Comparison of ENCODE assay signal across 20 cellular contexts in genomic region chr3:126277629-126278378, GRCh38.
A peak's percentile ranks its signal among the peaks of the same experiment; 100 is the strongest.
DNase-seq lines count a peak whose midpoint lies in the region; ATAC-seq and TF ChIP-seq lines count a peak whose summit lies in the region.
"Had no signal": no experiment of that assay in that cellular context is flagged by ENCODE, and none has a peak within 500 bp of the region (broad histone marks: within the 10 kb centered on the region; RNA-seq: fewer than 3 reads in every experiment).

No MANE protein-coding gene starts in this region.

- intact Hi-C loops in sciatic nerve (cut with DNase I) = no loop called here

- TF ChIP-seq POLR2A in NB4 (IDR thresholded peaks at IDR 0.05; ENCODE audit: extremely low read depth, insufficient read length) = no peak

- peak; percentile 41 for DNase-seq in EH (ENCODE audit: low read depth)
- peak; percentile 35 for DNase-seq in NB4 (ENCODE audit: low read depth)
- peak; percentile 51 for DNase-seq in iris pigment epithelial cell (ENCODE audit: low read depth)
- DNase-seq in sciatic nerve (ENCODE audit: low spot score) = no peak
- DNase-seq in NCI-H82 (lab: John Stamatoyannopoulos, UW) = no peak
- DNase-seq in NCI-H524 treated with DMSO at 0.1 percent for 48 hours (lab: John Stamatoyannopoulos, UW) = no peak
- DNase-seq in NCI-H510A treated with DMSO at 0.1 percent for 48 hours (lab: John Stamatoyannopoulos, UW) = no peak
- DNase-seq: activated CD4-positive, alpha-beta T cell treated with anti-CD3 and anti-CD28 coated beads, Interleukin-2, amount 10 ng/mL, durations not matched to agents 24 days and 14 days; activated CD8-positive, alpha-beta memory T cell treated with anti-CD3 and anti-CD28 coated beads, Interleukin-2, amount 50 U/mL, for 4 hours; activated effector memory CD4-positive, alpha-beta T cell treated with Interleukin-2 at 50 U/mL for 16 hours; adrenal gland; dorsolateral prefrontal cortex; HFFc6; kidney; OCI-M1; SHP77 treated with DMSO at 0.1 percent for 48 hours had no signal

- no peak for TF ChIP-seq CTCF in NB4 (IDR thresholded peaks at IDR 0.05; ENCODE audit: low read depth, low read length)

- no peak overlapping the region for H3K4me3 ChIP-seq in NB4 (ENCODE audit: low read depth, low read length)
- H3K4me3 ChIP-seq: adrenal gland, cardiac muscle cell, dorsolateral prefrontal cortex, prostate gland, vagina had no signal

- ATAC-seq in sciatic nerve (peak; percentile 74), GM21528 (IDR thresholded peaks at IDR 0.05; ENCODE audit: low FRiP score, unreplicated experiment) (no peak)

Comparison
In these comparisons a context has a peak if more than half of its experiments do, and no peak if none do; other contexts are left out.
1. DNase-seq: peak in EH (single experiment), NB4 (single experiment) and iris pigment epithelial cell (single experiment); none in sciatic nerve (single experiment), NCI-H82 (single experiment), NCI-H524 treated with DMSO at 0.1 percent for 48 hours (single experiment) and NCI-H510A treated with DMSO at 0.1 percent for 48 hours (single experiment).